ENCODE assay signal across 17 cellular contexts in genomic region chr19:51456541-51457290, GRCh38. TPM values are rescaled to one million over a fixed set of nuclear protein-coding genes. Genes with fewer than 3 reads are reported as not detected.
"Had no signal": no experiment of that assay in that cellular context is flagged by ENCODE, and none has a peak within 500 bp of the region (broad histone marks: within the 10 kb centered on the region; RNA-seq: fewer than 3 reads in every experiment).

No MANE protein-coding gene starts in this region.

- H3K36me3 Mint-ChIP-seq: neural progenitor cell had no signal

- H3K4me3 ChIP-seq: colonic mucosa, neural progenitor cell, SJSA1 had no signal

- H3K4me1 ChIP-seq: colonic mucosa, neural progenitor cell, SJSA1 had no signal

- H3K9me3 ChIP-seq: colonic mucosa, SJSA1 had no signal

- DNase-seq: activated CD4-positive, alpha-beta T cell treated with anti-CD3 and anti-CD28 coated beads for 1 hour; activated CD4-positive, alpha-beta T cell treated with anti-CD3 and anti-CD28 coated beads, Interleukin-2, amount 50 U/mL, for 48 hours; activated naive CD4-positive, alpha-beta T cell treated with Interleukin-2 at 50 U/mL for 16 hours; activated naive CD8-positive, alpha-beta T cell treated with anti-CD3 and anti-CD28 coated beads, Interleukin-2, amount 50 U/mL, for 24 hours; colonic mucosa; hippocampal formation; kidney glomerular epithelial cell; posterior cingulate gyrus; stimulated activated CD4-positive, alpha-beta T cell treated with anti-CD3 and anti-CD28 coated beads, Interleukin-12 subunit alpha, Interleukin-12 subunit beta, amount 100 ng/mL, for 4 hours; stimulated activated naive CD8-positive, alpha-beta T cell treated with anti-CD3 and anti-CD28 coated beads, Interleukin-15, amount 100 ng/mL, for 72 hours; SW 1271 had no signal

- H3K9me3 Mint-ChIP-seq: activated naive CD8-positive, alpha-beta T cell treated with anti-CD3 and anti-CD28 coated beads, Interleukin-2, amount 50 U/mL, for 24 hours; stimulated activated naive CD8-positive, alpha-beta T cell treated with anti-CD3 and anti-CD28 coated beads, Interleukin-15, amount 100 ng/mL, for 72 hours had no signal

- H3K4me1 Mint-ChIP-seq: neural progenitor cell; stimulated activated naive CD8-positive, alpha-beta T cell treated with anti-CD3 and anti-CD28 coated beads, Interleukin-15, amount 100 ng/mL, for 72 hours had no signal

- H3K4me2 ChIP-seq: neural progenitor cell had no signal

- H3K27ac ChIP-seq: colonic mucosa, neural progenitor cell, SJSA1 had no signal

- H3K36me3 ChIP-seq: colonic mucosa, neural progenitor cell, SJSA1 had no signal

- H3K27ac Mint-ChIP-seq: activated naive CD8-positive, alpha-beta T cell treated with anti-CD3 and anti-CD28 coated beads, Interleukin-2, amount 50 U/mL, for 24 hours; neural progenitor cell; stimulated activated naive CD8-positive, alpha-beta T cell treated with anti-CD3 and anti-CD28 coated beads, Interleukin-15, amount 100 ng/mL, for 72 hours had no signal

- ATAC-seq: activated naive CD8-positive, alpha-beta T cell treated with anti-CD3 and anti-CD28 coated beads, Interleukin-2, amount 50 U/mL, for 24 hours; stimulated activated naive CD8-positive, alpha-beta T cell treated with anti-CD3 and anti-CD28 coated beads, Interleukin-15, amount 100 ng/mL, for 72 hours had no signal

- H3K27me3 ChIP-seq: colonic mucosa, neural progenitor cell, SJSA1 had no signal

- H2AFZ ChIP-seq: neural progenitor cell had no signal

- H3K4me3 Mint-ChIP-seq: activated naive CD8-positive, alpha-beta T cell treated with anti-CD3 and anti-CD28 coated beads, Interleukin-2, amount 50 U/mL, for 24 hours; neural progenitor cell; stimulated activated naive CD8-positive, alpha-beta T cell treated with anti-CD3 and anti-CD28 coated beads, Interleukin-15, amount 100 ng/mL, for 72 hours had no signal

RNA-seq across cellular contexts. Expression of gene SIGLEC8, which starts 1.5 kb away (rescaled TPM):
- total RNA-seq: astrocyte, epithelial cell of proximal tubule, SJSA1 had no signal

RNA-seq across cellular contexts. Expression of gene CEACAM18, which starts 21.6 kb away (rescaled TPM):
- total RNA-seq: astrocyte, colonic mucosa, epithelial cell of proximal tubule, lower leg skin, SJSA1 had no signal
- polyA plus RNA-seq: thymus had no signal

RNA-seq across cellular contexts. Expression of gene SIGLEC10, which starts 39.3 kb away (rescaled TPM):
- total RNA-seq: astrocyte, epithelial cell of proximal tubule, SJSA1 had no signal

RNA-seq across cellular contexts. Expression of gene SIGLEC12, which starts 44.9 kb away (rescaled TPM):
- total RNA-seq: astrocyte, epithelial cell of proximal tubule, SJSA1 had no signal
